19 cellular contexts compared by ENCODE assay signal in the genomic region with DNA sequence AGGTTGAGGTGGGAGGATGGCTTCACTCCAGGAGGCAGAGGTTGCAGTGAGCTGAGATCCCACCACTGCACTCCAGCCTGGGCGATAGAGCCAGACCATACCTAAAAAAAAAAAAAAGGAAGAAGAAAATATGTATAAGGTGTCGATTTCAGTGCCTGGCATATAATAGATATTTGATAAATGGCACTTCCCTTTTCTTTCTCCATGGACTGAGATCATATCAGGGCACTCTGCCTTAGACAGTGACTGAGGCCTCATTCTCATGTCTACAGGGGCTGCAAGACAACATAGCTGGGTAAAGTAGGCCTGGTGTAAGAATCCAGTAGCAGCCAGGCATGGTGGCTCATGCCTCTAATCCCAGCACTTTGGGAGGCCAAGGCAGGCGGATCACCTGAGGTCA.
"Had no signal": no experiment of that assay in that cellular context is flagged by ENCODE, and none has a peak within 500 bp of the region (broad histone marks: within the 10 kb centered on the region; RNA-seq: fewer than 3 reads in every experiment).

No MANE protein-coding gene starts in this region.

- ATAC-seq: activated CD8-positive, alpha-beta memory T cell treated with anti-CD3 and anti-CD28 coated beads, Interleukin-2, amount 10 ng/mL, durations not matched to agents 7 days and 5 days; effector memory CD8-positive, alpha-beta T cell; stimulated activated naive B cell treated with anti-CD40 and anti-IgM and Interleukin-4, amounts not matched to agents 10 μg/mL and 1 μg/mL and 100 μg/mL, for 72 hours had no signal

- H3K27ac ChIP-seq: esophagus squamous epithelium, left ventricle myocardium inferior, thoracic aorta, upper lobe of left lung, WERI-Rb-1 had no signal

- DNase-seq: activated CD4-positive, alpha-beta T cell treated with anti-CD3 and anti-CD28 coated beads for 1 hour; activated CD4-positive, alpha-beta T cell treated with anti-CD3 and anti-CD28 coated beads, Interleukin-2, amount 50 U/mL, for 48 hours; activated CD8-positive, alpha-beta memory T cell treated with anti-CD3 and anti-CD28 coated beads, Interleukin-2, amount 10 ng/mL, durations not matched to agents 7 days and 5 days; activated naive CD4-positive, alpha-beta T cell treated with anti-CD3 and anti-CD28 coated beads for 36 hours; anterior cingulate cortex; caudate nucleus; effector memory CD8-positive, alpha-beta T cell; esophagus squamous epithelium; immature natural killer cell; kidney glomerular epithelial cell; left ventricle myocardium inferior; mammary epithelial cell; occipital lobe; retina; stimulated activated naive B cell treated with anti-CD40 and anti-IgM and Interleukin-4, amounts not matched to agents 10 μg/mL and 1 μg/mL and 100 μg/mL, for 72 hours; T-helper 9 cell; upper lobe of left lung; WERI-Rb-1 had no signal

- H3K9me3 ChIP-seq: esophagus squamous epithelium, left ventricle myocardium inferior, thoracic aorta, upper lobe of left lung had no signal

- H3K4me3 ChIP-seq: esophagus squamous epithelium, left ventricle myocardium inferior, thoracic aorta, upper lobe of left lung had no signal

- H3K4me1 ChIP-seq: left ventricle myocardium inferior, upper lobe of left lung had no signal

- H3K27me3 ChIP-seq: esophagus squamous epithelium, upper lobe of left lung had no signal

- H3K36me3 ChIP-seq: esophagus squamous epithelium, left ventricle myocardium inferior, thoracic aorta, upper lobe of left lung, WERI-Rb-1 had no signal
